Comparison of ENCODE assay signal across 29 cellular contexts in genomic region chr2:206515580-206515979, GRCh38.
"Had no signal": no experiment of that assay in that cellular context is flagged by ENCODE, and none has a peak within 500 bp of the region (broad histone marks: within the 10 kb centered on the region; RNA-seq: fewer than 3 reads in every experiment).

No MANE protein-coding gene starts in this region.

- H3K4me2 ChIP-seq: smooth muscle cell had no signal

- DNase-seq: activated B cell treated with CpG ODN at 0.5 μM for 24 hours; activated CD8-positive, alpha-beta memory T cell treated with anti-CD3 and anti-CD28 coated beads, Interleukin-2, amount 10 ng/mL, durations not matched to agents 7 days and 5 days; activated CD8-positive, alpha-beta T cell treated with anti-CD3 and anti-CD28 coated beads, Interleukin-2, amount 10 ng/mL, durations not matched to agents 7 days and 5 days; activated T-cell treated with anti-CD3 and anti-CD28 coated beads, Interleukin-2, amount 50 U/mL, for 48 hours; anterior cingulate cortex; cerebellar nuclear complex; effector memory CD8-positive, alpha-beta T cell; erythroblast; head of caudate nucleus; hypothalamus; immature natural killer cell; kidney; lower lobe of right lung; mesendoderm; sigmoid colon; stimulated activated CD4-positive, alpha-beta T cell treated with anti-CD3 and anti-CD28 coated beads, Interleukin-1b, Interleukin-23, amount 100 ng/mL, for 48 hours; stimulated activated CD4-positive, alpha-beta T cell treated with anti-CD3 and anti-CD28 coated beads, Interleukin-4, amount 100 ng/mL, for 4 hours; stimulated activated CD8-positive, alpha-beta memory T cell treated with anti-CD3 and anti-CD28 coated beads, Interleukin-4, amount 100 ng/mL, for 48 hours; stomach; tibial artery; upper lobe of right lung had no signal

- H3K9me3 ChIP-seq: lower lobe of right lung, neutrophil, sigmoid colon, stomach, suprapubic skin, tibial artery, upper lobe of right lung had no signal

- H3K36me3 Mint-ChIP-seq: activated CD8-positive, alpha-beta memory T cell treated with anti-CD3 and anti-CD28 coated beads, Interleukin-2, amount 10 ng/mL, durations not matched to agents 7 days and 5 days; activated naive CD4-positive, alpha-beta T cell treated with anti-CD3 and anti-CD28 coated beads, Interleukin-2, amount 50 U/mL, for 24 hours; immature natural killer cell; stimulated activated memory B cell treated with anti-CD40 and anti-IgM and Interleukin-4, amounts not matched to agents 10 μg/mL and 1 μg/mL and 100 μg/mL, for 72 hours had no signal

- H3K4me1 Mint-ChIP-seq: activated B cell treated with CpG ODN at 0.5 μM for 24 hours; immature natural killer cell; stimulated activated memory B cell treated with anti-CD40 and anti-IgM and Interleukin-4, amounts not matched to agents 10 μg/mL and 1 μg/mL and 100 μg/mL, for 72 hours had no signal

- H3K4me3 Mint-ChIP-seq: activated B cell treated with CpG ODN at 0.5 μM for 24 hours; activated CD8-positive, alpha-beta memory T cell treated with anti-CD3 and anti-CD28 coated beads, Interleukin-2, amount 10 ng/mL, durations not matched to agents 7 days and 5 days; activated CD8-positive, alpha-beta T cell treated with anti-CD3 and anti-CD28 coated beads, Interleukin-2, amount 10 ng/mL, durations not matched to agents 7 days and 5 days; activated naive CD4-positive, alpha-beta T cell treated with anti-CD3 and anti-CD28 coated beads, Interleukin-2, amount 50 U/mL, for 24 hours; effector memory CD8-positive, alpha-beta T cell; immature natural killer cell; nephron; stimulated activated memory B cell treated with anti-CD40 and anti-IgM and Interleukin-4, amounts not matched to agents 10 μg/mL and 1 μg/mL and 100 μg/mL, for 72 hours had no signal

- H3K4me1 ChIP-seq: lower lobe of right lung, sigmoid colon, stomach, suprapubic skin, tibial artery, upper lobe of right lung had no signal

- H3K27ac ChIP-seq: coronary artery, lower lobe of right lung, neutrophil, sigmoid colon, stomach, suprapubic skin, tibial artery, upper lobe of right lung had no signal

- H3K36me3 ChIP-seq: lower lobe of right lung, neutrophil, sigmoid colon, stomach, suprapubic skin, tibial artery, upper lobe of right lung had no signal

- H3K4me3 ChIP-seq: coronary artery, lower lobe of right lung, sigmoid colon, smooth muscle cell, stomach, suprapubic skin, tibial artery, upper lobe of right lung had no signal

- H3K27ac Mint-ChIP-seq: activated B cell treated with CpG ODN at 0.5 μM for 24 hours; activated CD8-positive, alpha-beta memory T cell treated with anti-CD3 and anti-CD28 coated beads, Interleukin-2, amount 10 ng/mL, durations not matched to agents 7 days and 5 days; activated CD8-positive, alpha-beta T cell treated with anti-CD3 and anti-CD28 coated beads, Interleukin-2, amount 10 ng/mL, durations not matched to agents 7 days and 5 days; activated naive CD4-positive, alpha-beta T cell treated with anti-CD3 and anti-CD28 coated beads, Interleukin-2, amount 50 U/mL, for 24 hours; activated T-helper 2 cell treated with anti-CD3 and anti-CD28 coated beads, Interferon-gamma antibody, Interleukin-2, Interleukin-4, amounts not matched to agents 10 μg/mL and 5 μg/mL and 100 μg/mL, durations not matched to agents 14 hours and 24 hours and 36 hours; effector memory CD8-positive, alpha-beta T cell; immature natural killer cell; nephron; stimulated activated memory B cell treated with anti-CD40 and anti-IgM and Interleukin-4, amounts not matched to agents 10 μg/mL and 1 μg/mL and 100 μg/mL, for 72 hours had no signal

- ATAC-seq: activated CD8-positive, alpha-beta memory T cell treated with anti-CD3 and anti-CD28 coated beads, Interleukin-2, amount 10 ng/mL, durations not matched to agents 7 days and 5 days; activated CD8-positive, alpha-beta T cell treated with anti-CD3 and anti-CD28 coated beads, Interleukin-2, amount 10 ng/mL, durations not matched to agents 7 days and 5 days; effector memory CD8-positive, alpha-beta T cell; lower lobe of right lung; stimulated activated memory B cell treated with anti-CD40 and anti-IgM and Interleukin-4, amounts not matched to agents 10 μg/mL and 1 μg/mL and 100 μg/mL, for 72 hours; upper lobe of right lung had no signal

- H3K27me3 ChIP-seq: neutrophil, sigmoid colon, stomach, suprapubic skin, tibial artery, upper lobe of right lung had no signal

- H3K9me3 Mint-ChIP-seq: activated B cell treated with CpG ODN at 0.5 μM for 24 hours; activated naive CD4-positive, alpha-beta T cell treated with anti-CD3 and anti-CD28 coated beads, Interleukin-2, amount 50 U/mL, for 24 hours; activated T-helper 2 cell treated with anti-CD3 and anti-CD28 coated beads, Interferon-gamma antibody, Interleukin-2, Interleukin-4, amounts not matched to agents 10 μg/mL and 5 μg/mL and 100 μg/mL, durations not matched to agents 14 hours and 24 hours and 36 hours; nephron; stimulated activated memory B cell treated with anti-CD40 and anti-IgM and Interleukin-4, amounts not matched to agents 10 μg/mL and 1 μg/mL and 100 μg/mL, for 72 hours had no signal
